ENCODE assay signal across 8 cellular contexts in the genomic region with DNA sequence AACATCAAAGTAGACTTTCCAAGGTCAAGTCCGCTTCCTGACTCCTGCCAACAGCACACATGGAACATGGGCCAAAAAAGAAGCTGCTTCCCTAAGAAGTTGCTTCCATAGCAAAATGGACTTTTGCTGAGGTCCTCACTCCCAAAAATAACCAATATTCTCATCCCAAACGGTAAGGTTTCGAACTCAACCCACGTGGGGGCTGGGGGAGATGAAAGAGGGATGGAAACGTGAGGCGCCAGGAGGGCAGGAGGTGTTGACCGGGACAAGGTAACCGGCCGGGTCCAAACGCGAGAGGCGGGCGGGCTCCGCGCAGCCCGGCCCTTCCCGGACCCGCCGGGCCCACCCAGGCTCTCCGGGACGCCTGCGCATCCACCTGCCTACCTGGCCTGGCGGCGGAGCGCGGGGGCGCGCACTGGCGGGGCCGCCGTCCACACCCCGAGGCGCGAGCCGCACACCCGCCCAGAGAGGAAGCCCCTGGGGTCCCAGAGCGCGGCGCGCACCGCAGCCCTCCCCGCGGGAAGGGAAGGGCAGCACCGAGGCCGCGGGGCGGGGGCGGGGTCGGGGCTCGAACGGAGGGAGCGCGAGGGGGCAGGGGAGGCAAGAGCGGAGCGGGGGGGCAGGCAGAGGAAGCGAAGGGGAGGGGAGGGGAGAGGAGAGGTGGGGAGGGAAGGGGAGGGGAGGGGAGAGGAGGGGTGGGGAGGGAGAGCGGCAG. TPM values are rescaled to one million over a fixed set of nuclear protein-coding genes. Genes with fewer than 3 reads are reported as not detected.
DNase-seq lines count a peak whose midpoint lies in the region; ATAC-seq, FAIRE-seq and TF ChIP-seq lines count a peak whose summit lies in the region.

No MANE protein-coding gene starts in this region.

- 2 to 11% (median 3%) methylated on average over 7 to 55 of the region's 57 CpGs for WGBS in spleen, 5 donors

- POLR2A ChIA-PET in CD4-positive, alpha-beta memory T cell (lab: Charles Lee; ENCODE audit: partially characterized antibody) = interaction anchor here (1.0 to 2.1 kb wide), 4 partner anchors 11 to 444 kb away, joined by 3 to 12 read pairs (median 10); a partner anchor contains a TSS
- POLR2A ChIA-PET in T-cell (lab: Charles Lee) = interaction anchor here (0.6 to 1.5 kb wide), 2 partner anchors 51 to 57 kb away, joined by 3 to 7 read pairs; a partner anchor contains a TSS

- peaks cover 24 to 63% (median 40%) of the 10 kb centered on the region in 4 donors for H3K4me1 Mint-ChIP-seq in CD4-positive, alpha-beta memory T cell
- H3K4me1 Mint-ChIP-seq in T-cell (peaks cover 41 to 54% (median 49%) of the 10 kb centered on the region in 3 donors), astrocyte (ENCODE audit: low read depth, unreplicated experiment) (peaks cover 11% of the 10 kb centered on the region)

- no peak for FAIRE-seq in astrocyte (lab: Jason Lieb, UNC)

- TF ChIP-seq POLR2A in spleen (IDR thresholded peaks at IDR 0.05) = no peak

- no peak for TF ChIP-seq CTCF in astrocyte (IDR thresholded peaks at IDR 0.05; ENCODE audit: insufficient read depth, low read depth, low read length)
- no peak for TF ChIP-seq CTCF in spleen (IDR thresholded peaks at IDR 0.05 in 8 of 11, conservative IDR thresholded peaks at IDR 0.05 in 3 of 11)

- no peaks in the 10 kb centered on the region for H3K27me3 Mint-ChIP-seq in CD4-positive, alpha-beta memory T cell
- no peaks in the 10 kb centered on the region for H3K27me3 Mint-ChIP-seq in T-cell
- H3K27me3 Mint-ChIP-seq in astrocyte (ENCODE audit: low read depth, unreplicated experiment) = no peaks in the 10 kb centered on the region

- H4K20me1 ChIP-seq in astrocyte (ENCODE audit: insufficient read depth, low read length) = peaks cover 5% of the 10 kb centered on the region

- ATAC-seq in GM19463 (IDR thresholded peaks at IDR 0.05; ENCODE audit: unreplicated experiment) = peak; percentile 14
- ATAC-seq in T-cell (replicated peaks in 1 of 4) = peak; percentile 24 to 47 (median 44)
- no peak for ATAC-seq in HG03457 (IDR thresholded peaks at IDR 0.05; ENCODE audit: unreplicated experiment)

- intact Hi-C loops in CD4-positive, alpha-beta memory T cell (cut with micrococcal nuclease) = loop anchor here (2.0 to 10.0 kb wide), 4 partner anchors 31 to 1965 kb away; a partner anchor contains a TSS
- intact Hi-C loops in spleen (cut with DNase I; ENCODE audit: low total_unique reads) = no loop called here

- H3K79me2 ChIP-seq in astrocyte (ENCODE audit: insufficient read depth, low read length) = peaks cover 29% of the 10 kb centered on the region

- no peaks in the 10 kb centered on the region for H3K9me3 ChIP-seq in CD4-positive, alpha-beta memory T cell (ENCODE audit: control insufficient read depth in 1 of 2, low read length in 2 of 2)
- H3K9me3 ChIP-seq in HUES48 (ENCODE audit: control insufficient read depth, insufficient read depth, low read length) (no peaks in the 10 kb centered on the region), astrocyte (ENCODE audit: insufficient read depth, low read depth, low read length) (no peaks in the 10 kb centered on the region), spleen (no peaks in the 10 kb centered on the region)

- H3K4me3 ChIP-seq in CD4-positive, alpha-beta memory T cell (ENCODE audit: low read length in 2 of 2) = peak overlapping the region; percentile 25 to 80
- H3K4me3 ChIP-seq in HUES48 (ENCODE audit: low read depth, low read length) (peak overlapping the region; percentile 74), astrocyte (ENCODE audit: insufficient read depth, low read depth, low read length) (peak overlapping the region; percentile 69), iPS-11a (ENCODE audit: low read depth, low read length) (peak overlapping the region; percentile 68), spleen (peak overlapping the region; percentile 70 to 89 (median 79))

- CTCF ChIA-PET in CD4-positive, alpha-beta memory T cell (lab: Charles Lee; ENCODE audit: partially characterized antibody) = no interaction called here
- CTCF ChIA-PET in T-cell (lab: Charles Lee) = interaction anchor here (0.6 to 1.6 kb wide), 3 partner anchors 20 to 57 kb away, joined by 3 to 16 read pairs (median 5); a partner anchor contains a TSS

- peak overlapping the region; percentile 84 for H3K4me2 ChIP-seq in astrocyte (ENCODE audit: low read length)

- H3K9ac ChIP-seq in HUES48 (ENCODE audit: low read depth, low read length) = peak overlapping the region; percentile 33
- H3K9ac ChIP-seq in astrocyte (ENCODE audit: low read length) = peak overlapping the region; percentile 73

- peaks cover 31% of the 10 kb centered on the region for H3K4me1 ChIP-seq in CD4-positive, alpha-beta memory T cell (ENCODE audit: insufficient read depth, low read length)
- no peaks in the 10 kb centered on the region for H3K4me1 ChIP-seq in HUES48 (ENCODE audit: control insufficient read depth, insufficient read depth, low read length)
- H3K4me1 ChIP-seq in astrocyte (ENCODE audit: insufficient read depth, low read length) = peaks cover 6% of the 10 kb centered on the region
- peaks cover 3 to 67% (median 37%) of the 10 kb centered on the region in 6 donors for H3K4me1 ChIP-seq in spleen

- peak overlapping the region; percentile 89 to 97 (median 91) for H3K27ac Mint-ChIP-seq in CD4-positive, alpha-beta memory T cell
- peak overlapping the region; percentile 70 to 76 for H3K27ac Mint-ChIP-seq in T-cell
- H3K27ac Mint-ChIP-seq in astrocyte (ENCODE audit: unreplicated experiment) = peak overlapping the region; percentile 84

- H3K36me3 Mint-ChIP-seq in CD4-positive, alpha-beta memory T cell = peaks cover 0 to 10% of the 10 kb centered on the region in 2 donors
- H3K36me3 Mint-ChIP-seq in T-cell (peaks cover 4% of the 10 kb centered on the region), astrocyte (ENCODE audit: low read depth, unreplicated experiment) (peaks cover 4% of the 10 kb centered on the region)

- no peaks in the 10 kb centered on the region for H3K36me3 ChIP-seq in CD4-positive, alpha-beta memory T cell (ENCODE audit: insufficient read depth, low read length)
- H3K36me3 ChIP-seq in HUES48 (ENCODE audit: control insufficient read depth, insufficient read depth, low read length) = no peaks in the 10 kb centered on the region
- no peaks in the 10 kb centered on the region for H3K36me3 ChIP-seq in astrocyte (ENCODE audit: insufficient read depth, low read length)
- peaks cover 0 to 10% (median 0%) of the 10 kb centered on the region in 6 donors for H3K36me3 ChIP-seq in spleen

- peak; percentile 59 to 79 (median 68) for DNase-seq in CD4-positive, alpha-beta memory T cell
- DNase-seq in T-cell = peak; percentile 17 to 70 (median 59)
- no peak for DNase-seq in astrocyte (ENCODE audit: low read depth)
- DNase-seq in spleen = peak; percentile 95

- no peaks in the 10 kb centered on the region for H3K27me3 ChIP-seq in CD4-positive, alpha-beta memory T cell (ENCODE audit: insufficient read depth, low read length)
- H3K27me3 ChIP-seq in HUES48 (ENCODE audit: control insufficient read depth, insufficient read depth, low read length) (no peaks in the 10 kb centered on the region), astrocyte (ENCODE audit: insufficient read depth, low read length) (no peaks in the 10 kb centered on the region), spleen (replicated peaks in 1 of 7) (no peaks in the 10 kb centered on the region)

- peak overlapping the region; percentile 71 for H2AFZ ChIP-seq in astrocyte (ENCODE audit: low read depth, low read length)

- peak overlapping the region; percentile 83 to 96 (median 90) for H3K4me3 Mint-ChIP-seq in CD4-positive, alpha-beta memory T cell
- peak overlapping the region; percentile 85 to 94 (median 89) for H3K4me3 Mint-ChIP-seq in T-cell
- H3K4me3 Mint-ChIP-seq in astrocyte (ENCODE audit: unreplicated experiment) = peak overlapping the region; percentile 94

- H3K9me3 Mint-ChIP-seq in CD4-positive, alpha-beta memory T cell = no peaks in the 10 kb centered on the region
- no peaks in the 10 kb centered on the region for H3K9me3 Mint-ChIP-seq in T-cell
- H3K9me3 Mint-ChIP-seq in astrocyte (ENCODE audit: unreplicated experiment) = no peaks in the 10 kb centered on the region

- H3K27ac ChIP-seq in CD4-positive, alpha-beta memory T cell (ENCODE audit: low read depth, low read length) = peak overlapping the region; percentile 79
- H3K27ac ChIP-seq in HUES48 (ENCODE audit: low read depth, low read length) (peak overlapping the region; percentile 95), astrocyte (ENCODE audit: low read depth, low read length) (no peak overlapping the region), spleen (peak overlapping the region; percentile 93 to 99 (median 96))

RNA-seq across cellular contexts. Expression of a gene that starts 0.7 kb away (rescaled TPM):
- total RNA-seq in CD4-positive, alpha-beta memory T cell = 10 to 100 TPM; 73.9 to 97.4 TPM
- 10 to 100 TPM; 35.3 to 36.6 TPM for polyA plus RNA-seq in CD4-positive, alpha-beta memory T cell
- total RNA-seq in T-cell = 10 to 100 TPM; 79.1 to 94.8 (median 83.8) TPM
- 49.2 and 49.7 TPM in 2 replicates for total RNA-seq in astrocyte
- 10 to 100 TPM; 56.5 to 88.3 (median 73.8) TPM for total RNA-seq in spleen
- 1 to 10 TPM; 4.8 to 8.7 (median 7.4) TPM for polyA plus RNA-seq in spleen

RNA-seq across cellular contexts. Expression of a gene that starts 57.3 kb away (rescaled TPM):
- 10 to 100 TPM; 31.4 to 32.5 TPM for total RNA-seq in CD4-positive, alpha-beta memory T cell
- 1 to 10 TPM in 1 of 2 donors, under 1 TPM in 1; 0.82 to 9.8 TPM for polyA plus RNA-seq in CD4-positive, alpha-beta memory T cell
- total RNA-seq in T-cell = 10 to 100 TPM; 31.7 to 47.8 (median 33.7) TPM
- total RNA-seq in astrocyte = 19.2 and 19.7 TPM in 2 replicates
- 10 to 100 TPM; 19.9 to 31.1 (median 25.0) TPM for total RNA-seq in spleen
- 10 to 100 TPM in 1 of 3 donors, 1 to 10 TPM in 2; 4.5 to 11.0 (median 5.7) TPM for polyA plus RNA-seq in spleen
